Comparison of ENCODE assay signal across 8 cellular contexts in the genomic region with DNA sequence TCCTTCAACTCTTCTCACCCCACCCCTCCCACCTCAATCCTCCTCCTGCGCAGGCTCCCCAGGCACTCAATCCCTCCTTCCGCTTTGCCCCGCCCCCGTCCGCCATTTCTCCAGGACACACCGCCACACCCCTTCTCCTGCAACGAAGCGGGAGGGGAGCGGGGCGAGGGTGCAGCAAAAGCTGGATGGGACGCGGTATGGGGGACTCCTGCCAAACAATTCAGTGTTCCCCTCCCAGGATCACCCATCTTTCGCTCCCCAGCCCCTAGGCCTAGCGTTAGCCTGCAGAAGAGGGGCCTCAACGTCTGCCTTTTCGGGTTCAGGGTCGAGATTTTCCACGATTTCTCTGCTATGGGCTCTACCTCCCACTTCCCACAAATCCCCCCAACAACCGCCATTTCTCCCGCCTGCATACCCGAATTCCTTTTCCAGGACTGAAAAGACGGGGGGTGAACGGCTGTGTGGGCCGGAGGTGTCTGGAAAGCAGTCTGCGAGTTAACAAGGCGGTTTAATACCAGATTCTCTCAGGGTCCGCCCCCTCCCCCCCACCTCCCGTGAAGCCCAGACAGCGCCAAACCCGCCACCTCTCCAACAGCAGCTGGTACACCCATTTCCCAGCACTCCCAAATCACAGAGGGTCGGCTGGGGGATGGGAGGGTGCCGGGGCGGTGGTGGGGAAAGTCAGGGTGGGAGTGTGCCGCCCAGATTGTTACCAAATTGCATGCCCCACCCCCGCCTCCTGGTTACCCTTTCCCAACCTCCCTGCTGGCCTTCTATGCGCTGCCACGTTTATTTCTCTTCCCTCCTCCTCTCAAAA. TPM values are rescaled to one million over a fixed set of nuclear protein-coding genes. Genes with fewer than 3 reads are reported as not detected.
A peak's percentile ranks its signal among the peaks of the same experiment; 100 is the strongest.
DNase-seq lines count a peak whose midpoint lies in the region; ATAC-seq and TF ChIP-seq lines count a peak whose summit lies in the region.

No MANE protein-coding gene starts in this region.

- H3K27ac ChIP-seq in layer of hippocampus (ENCODE audit: low read depth, low read length): peak overlapping the region; percentile 84

- H3K4me1 Mint-ChIP-seq in chondrocyte (ENCODE audit: low read depth): peaks cover 19% of the 10 kb centered on the region

- DNase-seq in BJ (ENCODE audit: low read depth) (no peak), NCI-H128 (lab: John Stamatoyannopoulos, UW; ENCODE audit: unreplicated experiment) (peak; percentile 17), chondrocyte (ENCODE audit: low spot score) (peak; percentile 87), cortex of kidney (lab: John Stamatoyannopoulos, UW) (no peak)
- peak; percentile 15 to 50 for DNase-seq in stimulated activated CD4-positive, alpha-beta T cell treated with anti-CD3 and anti-CD28 coated beads, Interleukin-15, amount 100 ng/mL, for 48 hours (ENCODE audit: low read depth in 2 of 2)

- peak; percentile 63 for ATAC-seq in GM21526 (IDR thresholded peaks at IDR 0.05; ENCODE audit: low FRiP score, unreplicated experiment)
- peak; percentile 65 to 75 for ATAC-seq in activated CD4-positive, CD25-positive, alpha-beta regulatory T cell treated with anti-CD3 and anti-CD28 coated beads, Interleukin-2, amount 50 U/mL, for 24 hours

- CTCF ChIA-PET in BJ (lab: Yijun Ruan, JAX): no interaction called here

- H3K27me3 ChIP-seq in BJ (ENCODE audit: control insufficient read depth, insufficient read depth, low read length) (peaks cover 2% of the 10 kb centered on the region), layer of hippocampus (ENCODE audit: control insufficient read depth, insufficient read depth, low read length) (no peaks in the 10 kb centered on the region)

- peak overlapping the region; percentile 55 for H3K4me3 ChIP-seq in BJ (ENCODE audit: low read depth, low read length)

- peaks cover 10% of the 10 kb centered on the region for H3K36me3 ChIP-seq in BJ (ENCODE audit: control insufficient read depth, insufficient read depth, low read length)

- H3K27me3 Mint-ChIP-seq in chondrocyte (ENCODE audit: low read depth): no peaks in the 10 kb centered on the region

- H3K36me3 Mint-ChIP-seq in chondrocyte (ENCODE audit: low read depth): no peaks in the 10 kb centered on the region

- peak overlapping the region; percentile 80 for H3K4me3 Mint-ChIP-seq in chondrocyte (ENCODE audit: unreplicated experiment)

- H3K27ac Mint-ChIP-seq in chondrocyte (ENCODE audit: unreplicated experiment): peak overlapping the region; percentile 72

- TF ChIP-seq CTCF in BJ (IDR thresholded peaks at IDR 0.05; ENCODE audit: insufficient read depth, low read depth, low read length) (no peak), chondrocyte (IDR thresholded peaks at IDR 0.05) (no peak)

- peaks cover 2% of the 10 kb centered on the region for H3K9me3 Mint-ChIP-seq in chondrocyte (ENCODE audit: low read depth)

- POLR2A ChIA-PET in BJ (lab: Charles Lee): no interaction called here

RNA-seq across cellular contexts. Expression of a gene that starts 0.8 kb away (rescaled TPM):
- 54.5 and 73.7 TPM in 2 replicates for polyA plus RNA-seq in BJ (2011; rRNA removed)
- 27.0 and 41.9 TPM in 2 replicates for polyA minus RNA-seq in BJ (2011; rRNA and poly(A)+ RNA removed)
- total RNA-seq in chondrocyte: 144 to 193 TPM (median 146 TPM) in 3 replicates

RNA-seq across cellular contexts. Expression of a gene that starts 35.9 kb away (rescaled TPM):
- polyA plus RNA-seq in BJ (2011; rRNA removed): 43.3 and 59.3 TPM in 2 replicates
- 32.9 and 57.5 TPM in 2 replicates for polyA minus RNA-seq in BJ (2011; rRNA and poly(A)+ RNA removed)
- 114 to 155 TPM (median 123 TPM) in 3 replicates for total RNA-seq in chondrocyte

RNA-seq across cellular contexts. Expression of a gene that starts 41.1 kb away (rescaled TPM):
- 64.4 and 92.0 TPM in 2 replicates for polyA plus RNA-seq in BJ (2011; rRNA removed)
- polyA minus RNA-seq in BJ (2011; rRNA and poly(A)+ RNA removed): 8.2 and 13.1 TPM in 2 replicates
- 91.5 to 103 TPM (median 98.5 TPM) in 3 replicates for total RNA-seq in chondrocyte

Comparison
In these comparisons a context has a peak if more than half of its experiments do, and no peak if none do; other contexts are left out.
1. DNase-seq: peak in NCI-H128 (single experiment), chondrocyte (single experiment) and stimulated activated CD4-positive, alpha-beta T cell treated with anti-CD3 and anti-CD28 coated beads, Interleukin-15, amount 100 ng/mL, for 48 hours (2 of 2); none in BJ (single experiment) and cortex of kidney (single experiment).